14 cellular contexts compared by ENCODE assay signal in the genomic region with DNA sequence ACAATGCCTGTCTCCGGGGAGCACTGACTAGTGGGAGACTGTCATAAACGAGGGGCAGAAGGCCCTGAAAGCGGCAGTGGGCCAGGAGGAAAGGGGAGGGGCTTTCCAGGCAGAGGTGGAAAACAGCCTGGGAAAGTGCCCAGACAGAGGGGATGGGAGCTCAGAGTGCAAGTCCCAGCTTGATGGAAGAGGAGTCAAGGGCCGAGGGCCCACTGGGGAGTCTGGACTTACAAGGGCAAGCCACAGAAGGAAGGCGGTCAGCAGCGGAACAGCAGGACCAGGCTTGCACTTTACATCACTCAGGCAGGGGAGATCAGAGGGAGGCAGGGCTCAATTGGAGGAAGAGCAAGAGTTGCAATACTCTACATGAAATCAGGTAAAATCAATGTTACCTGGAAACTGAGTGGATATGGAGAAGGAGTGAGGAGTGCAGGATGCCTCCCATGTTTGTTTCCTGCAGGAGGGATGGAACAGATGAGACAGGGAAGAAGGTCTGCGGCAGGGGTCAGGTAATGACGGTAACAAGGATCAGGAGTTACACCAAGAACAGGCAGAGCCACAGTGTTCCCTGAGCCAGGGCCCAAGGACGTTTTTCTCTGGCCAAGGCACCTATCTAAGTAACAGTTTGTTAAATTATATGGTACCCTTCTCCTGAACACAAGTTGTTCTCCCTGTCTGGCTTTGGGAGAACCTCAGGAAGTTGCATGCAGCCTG. TPM values are rescaled to one million over a fixed set of nuclear protein-coding genes. Genes with fewer than 3 reads are reported as not detected.
A peak's percentile ranks its signal among the peaks of the same experiment; 100 is the strongest.
DNase-seq lines count a peak whose midpoint lies in the region; ATAC-seq and TF ChIP-seq lines count a peak whose summit lies in the region.
"Had no signal": no experiment of that assay in that cellular context is flagged by ENCODE, and none has a peak within 500 bp of the region (broad histone marks: within the 10 kb centered on the region; RNA-seq: fewer than 3 reads in every experiment).

No MANE protein-coding gene starts in this region.

- POLR2A ChIA-PET in CD4-positive, alpha-beta memory T cell (lab: Charles Lee; ENCODE audit: partially characterized antibody): interaction anchor here (1.2 to 4.6 kb wide), 5 partner anchors 8 to 41 kb away, joined by 4 to 43 read pairs (median 8); a partner anchor contains a TSS
- POLR2A ChIA-PET in T-cell (lab: Charles Lee): no interaction called here

- peak overlapping the region; percentile 60 to 92 (median 74) for H3K27ac Mint-ChIP-seq in CD4-positive, alpha-beta memory T cell
- peak overlapping the region; percentile 49 to 76 for H3K27ac Mint-ChIP-seq in T-cell
- H3K27ac Mint-ChIP-seq: activated B cell treated with CpG ODN at 0.5 μM for 24 hours; stimulated activated naive B cell treated with anti-CD40 and anti-IgM and Interleukin-4, amounts not matched to agents 10 μg/mL and 1 μg/mL and 100 μg/mL, for 72 hours had no signal

- H3K4me1 Mint-ChIP-seq in CD4-positive, alpha-beta memory T cell: peaks cover 44 to 86% (median 67%) of the 10 kb centered on the region in 4 donors
- peaks cover 59 to 82% (median 77%) of the 10 kb centered on the region in 3 donors for H3K4me1 Mint-ChIP-seq in T-cell
- H3K4me1 Mint-ChIP-seq: activated B cell treated with CpG ODN at 0.5 μM for 24 hours had no signal

- TF ChIP-seq CTCF in esophagus squamous epithelium (IDR thresholded peaks at IDR 0.05) (no peak), prostate gland (IDR thresholded peaks at IDR 0.05) (peak in 1 of 4 experiments; percentile 19)

- H3K4me3 ChIP-seq in CD4-positive, alpha-beta memory T cell (ENCODE audit: low read length in 2 of 2): no peak overlapping the region
- peak overlapping the region in 1 of 4 donors; percentile 1 for H3K4me3 ChIP-seq in esophagus squamous epithelium
- no peak overlapping the region for H3K4me3 ChIP-seq in prostate gland

- in situ Hi-C loops in G401 (cut with HindIII; ENCODE audit: low sequenced_read_pairs): no loop called here

- no peak overlapping the region for H3K27ac ChIP-seq in CD4-positive, alpha-beta memory T cell (ENCODE audit: low read depth, low read length)
- H3K27ac ChIP-seq in esophagus squamous epithelium (peak overlapping the region; percentile 18 to 77 (median 58)), prostate gland (peak overlapping the region; percentile 50 to 60)

- H3K36me3 ChIP-seq in CD4-positive, alpha-beta memory T cell (ENCODE audit: insufficient read depth, low read length): no peaks in the 10 kb centered on the region
- H3K36me3 ChIP-seq in esophagus squamous epithelium (no peaks in the 10 kb centered on the region), prostate gland (no peaks in the 10 kb centered on the region)

- no peaks in the 10 kb centered on the region for H3K27me3 Mint-ChIP-seq in CD4-positive, alpha-beta memory T cell
- no peaks in the 10 kb centered on the region for H3K27me3 Mint-ChIP-seq in T-cell

- TF ChIP-seq POLR2A in esophagus squamous epithelium (IDR thresholded peaks at IDR 0.05) (no peak), prostate gland (IDR thresholded peaks at IDR 0.05) (no peak)

- DNase-seq in CD4-positive, alpha-beta memory T cell: no peak
- DNase-seq in T-cell (no peak), esophagus squamous epithelium (lab: John Stamatoyannopoulos, UW) (no peak), prostate gland (ENCODE audit: low spot score) (no peak), G401 (ENCODE audit: low spot score) (no peak), posterior cingulate gyrus (no peak)
- DNase-seq: activated B cell treated with CpG ODN at 0.5 μM for 24 hours; NCI-H187 treated with DMSO at 0.1 percent for 48 hours; PC-3; stimulated activated naive B cell treated with anti-CD40 and anti-IgM and Interleukin-4, amounts not matched to agents 10 μg/mL and 1 μg/mL and 100 μg/mL, for 72 hours had no signal

- H3K4me3 Mint-ChIP-seq in CD4-positive, alpha-beta memory T cell: peak overlapping the region in 6 of 8 donors; percentile 18 to 67 (median 33)
- peak overlapping the region in 1 of 3 donors; percentile 48 for H3K4me3 Mint-ChIP-seq in T-cell
- H3K4me3 Mint-ChIP-seq: activated B cell treated with CpG ODN at 0.5 μM for 24 hours; stimulated activated naive B cell treated with anti-CD40 and anti-IgM and Interleukin-4, amounts not matched to agents 10 μg/mL and 1 μg/mL and 100 μg/mL, for 72 hours had no signal

- ATAC-seq in T-cell (replicated peaks in 1 of 4) (no peak), GM18909 (IDR thresholded peaks at IDR 0.05; ENCODE audit: poor library complexity, unreplicated experiment) (no peak), HG02870 (IDR thresholded peaks at IDR 0.05; ENCODE audit: unreplicated experiment) (no peak)
- ATAC-seq: PC-3; stimulated activated naive B cell treated with anti-CD40 and anti-IgM and Interleukin-4, amounts not matched to agents 10 μg/mL and 1 μg/mL and 100 μg/mL, for 72 hours had no signal

- H3K36me3 Mint-ChIP-seq in CD4-positive, alpha-beta memory T cell: peaks cover 14 to 29% of the 10 kb centered on the region in 2 donors
- peaks cover 16% of the 10 kb centered on the region for H3K36me3 Mint-ChIP-seq in T-cell
- H3K36me3 Mint-ChIP-seq: stimulated activated naive B cell treated with anti-CD40 and anti-IgM and Interleukin-4, amounts not matched to agents 10 μg/mL and 1 μg/mL and 100 μg/mL, for 72 hours had no signal

- no peaks in the 10 kb centered on the region for H3K27me3 ChIP-seq in CD4-positive, alpha-beta memory T cell (ENCODE audit: insufficient read depth, low read length)
- H3K27me3 ChIP-seq in esophagus squamous epithelium (no peaks in the 10 kb centered on the region), prostate gland (replicated peaks; ENCODE audit: insufficient read depth) (no peaks in the 10 kb centered on the region)

- peaks cover 0 to 3% (median 0%) of the 10 kb centered on the region in 8 donors for H3K9me3 Mint-ChIP-seq in CD4-positive, alpha-beta memory T cell
- no peaks in the 10 kb centered on the region for H3K9me3 Mint-ChIP-seq in T-cell
- H3K9me3 Mint-ChIP-seq: activated B cell treated with CpG ODN at 0.5 μM for 24 hours; stimulated activated naive B cell treated with anti-CD40 and anti-IgM and Interleukin-4, amounts not matched to agents 10 μg/mL and 1 μg/mL and 100 μg/mL, for 72 hours had no signal

- peaks cover 82% of the 10 kb centered on the region for H3K4me1 ChIP-seq in CD4-positive, alpha-beta memory T cell (ENCODE audit: insufficient read depth, low read length)
- H3K4me1 ChIP-seq in esophagus squamous epithelium (peaks cover 27 to 97% (median 75%) of the 10 kb centered on the region in 3 donors), prostate gland (replicated peaks) (peaks cover 14% of the 10 kb centered on the region)

- CTCF ChIA-PET in CD4-positive, alpha-beta memory T cell (lab: Charles Lee; ENCODE audit: partially characterized antibody): interaction anchor here (8.1 to 32.3 kb wide), 2 partner anchors 17 to 23 kb away, joined by 114 to 1075 read pairs; a partner anchor contains a TSS
- CTCF ChIA-PET in T-cell (lab: Charles Lee): interaction anchor here (0.6 to 3.2 kb wide), 5 partner anchors 9 to 40 kb away, joined by 3 to 14 read pairs (median 8); a partner anchor contains a TSS

- no peaks in the 10 kb centered on the region for H3K9me3 ChIP-seq in CD4-positive, alpha-beta memory T cell (ENCODE audit: control insufficient read depth in 1 of 2, low read length in 2 of 2)
- no peaks in the 10 kb centered on the region for H3K9me3 ChIP-seq in esophagus squamous epithelium
- H3K9me3 ChIP-seq in prostate gland: no peaks in the 10 kb centered on the region

- WGBS in esophagus squamous epithelium, 2 donors: 29 to 39% methylated on average over 9 of the region's 9 CpGs
- 25% methylated on average over 9 of the region's 9 CpGs for WGBS in prostate gland

- intact Hi-C loops in CD4-positive, alpha-beta memory T cell (cut with micrococcal nuclease): no loop called here
- intact Hi-C loops in esophagus squamous epithelium (cut with DNase I): no loop called here
- intact Hi-C loops in prostate gland (cut with DNase I): no loop called here
- intact Hi-C loops in posterior cingulate gyrus (cut with DNase I): no loop called here

RNA-seq across cellular contexts. Expression of a gene that starts 23.8 kb away (rescaled TPM):
- 100 to 1,000 TPM; 108 to 126 TPM for total RNA-seq in CD4-positive, alpha-beta memory T cell
- 100 to 1,000 TPM in 1 of 2 donors, 10 to 100 TPM in 1; 81.7 to 115 TPM for polyA plus RNA-seq in CD4-positive, alpha-beta memory T cell
- total RNA-seq in T-cell (100 to 1,000 TPM; 128 to 202 (median 137) TPM), esophagus squamous epithelium (10 to 100 TPM; 18.2 to 44.4 (median 21.4) TPM), prostate gland (100 to 1,000 TPM in 1 of 2 donors, 10 to 100 TPM in 1; 58.3 to 113 TPM)
- 18.8 and 24.5 TPM in 2 replicates for total RNA-seq in G401 (2014; rRNA removed; shearing (Covaris generic))

RNA-seq across cellular contexts. Expression of a gene that starts 40.8 kb away (rescaled TPM):
- total RNA-seq in CD4-positive, alpha-beta memory T cell: 1,000 to 10,000 TPM; 1,817 to 1,965 TPM
- 1,000 to 10,000 TPM; 1,342 to 2,125 TPM for polyA plus RNA-seq in CD4-positive, alpha-beta memory T cell
- 1,000 to 10,000 TPM; 1,782 to 2,711 (median 2,416) TPM for total RNA-seq in T-cell
- 1,000 to 10,000 TPM; 3,136 to 5,114 (median 4,044) TPM for total RNA-seq in esophagus squamous epithelium
- total RNA-seq in prostate gland: 1,000 to 10,000 TPM; 1,950 to 2,858 TPM
- 6,017 and 6,466 TPM in 2 replicates for total RNA-seq in G401 (2014; rRNA removed; shearing (Covaris generic))

RNA-seq across cellular contexts. Expression of a gene that starts 47.2 kb away (rescaled TPM):
- total RNA-seq in CD4-positive, alpha-beta memory T cell: 100 to 1,000 TPM; 127 to 132 TPM
- polyA plus RNA-seq in CD4-positive, alpha-beta memory T cell: 10 to 100 TPM; 13.9 to 29.6 TPM
- total RNA-seq in T-cell (100 to 1,000 TPM; 139 to 171 (median 161) TPM), esophagus squamous epithelium (100 to 1,000 TPM in 1 of 4 donors, 10 to 100 TPM in 3; 39.5 to 117 (median 63.7) TPM), prostate gland (100 to 1,000 TPM in 1 of 2 donors, 10 to 100 TPM in 1; 39.3 to 120 TPM)
- 65.2 and 79.0 TPM in 2 replicates for total RNA-seq in G401 (2014; rRNA removed; shearing (Covaris generic))

RNA-seq across cellular contexts. Expression of a gene that starts 50.0 kb away (rescaled TPM):
- total RNA-seq in CD4-positive, alpha-beta memory T cell: over 10,000 TPM in 1 of 2 experiments, 1,000 to 10,000 TPM in 1; 8,627 to 11,547 TPM
- not detected for polyA plus RNA-seq in CD4-positive, alpha-beta memory T cell
- total RNA-seq in T-cell (over 10,000 TPM; 10,465 to 16,097 (median 12,527) TPM), esophagus squamous epithelium (under 1 TPM in 3 of 4 donors, not detected in 1; under 0.01 TPM), prostate gland (under 1 TPM; under 0.01 TPM)
- not detected in 2 replicates for total RNA-seq in G401 (2014; rRNA removed; shearing (Covaris generic))

RNA-seq across cellular contexts. Expression of a gene that starts 51.3 kb away (rescaled TPM):
- 1,000 to 10,000 TPM in 1 of 2 experiments, 100 to 1,000 TPM in 1; 925 to 1,200 TPM for total RNA-seq in CD4-positive, alpha-beta memory T cell
- polyA plus RNA-seq in CD4-positive, alpha-beta memory T cell: not detected
- total RNA-seq in T-cell (1,000 to 10,000 TPM; 1,482 to 2,823 (median 1,909) TPM), esophagus squamous epithelium (under 1 TPM in 3 of 4 donors, not detected in 1; under 0.01 TPM), prostate gland (under 1 TPM; under 0.01 TPM)
- not detected in 2 replicates for total RNA-seq in G401 (2014; rRNA removed; shearing (Covaris generic))
- polyA plus RNA-seq: CD14-positive monocyte, fibroblast of lung had no signal
